14 cellular contexts compared by ENCODE assay signal in genomic region chr16:4892356-4893102, GRCh38. TPM values are rescaled to one million over a fixed set of nuclear protein-coding genes. Genes with fewer than 3 reads are reported as not detected.
DNase-seq lines count a peak whose midpoint lies in the region; ATAC-seq and TF ChIP-seq lines count a peak whose summit lies in the region.
"Had no signal": no experiment of that assay in that cellular context is flagged by ENCODE, and none has a peak within 500 bp of the region (broad histone marks: within the 10 kb centered on the region; RNA-seq: fewer than 3 reads in every experiment).

No MANE protein-coding gene starts in this region.

- TF ChIP-seq CTCF in chondrocyte (IDR thresholded peaks at IDR 0.05): no peak

- no peaks in the 10 kb centered on the region for H3K4me1 Mint-ChIP-seq in stimulated activated naive CD8-positive, alpha-beta T cell treated with anti-CD3 and anti-CD28 coated beads, Interleukin-15, amount 100 ng/mL, for 72 hours
- H3K4me1 Mint-ChIP-seq in chondrocyte (ENCODE audit: low read depth): peaks cover 3% of the 10 kb centered on the region
- H3K4me1 Mint-ChIP-seq in T-helper 2 cell treated with Interferon-gamma antibody and Interleukin-4, amounts not matched to agents 5 μg/mL and 100 μg/mL, for 36 hours (ENCODE audit: low read depth): no peaks in the 10 kb centered on the region
- H3K4me1 Mint-ChIP-seq: activated CD4-positive, alpha-beta T cell treated with anti-CD3 and anti-CD28 coated beads for 36 hours; endodermal cell had no signal

- no peak overlapping the region for H3K27ac Mint-ChIP-seq in stimulated activated naive CD8-positive, alpha-beta T cell treated with anti-CD3 and anti-CD28 coated beads, Interleukin-15, amount 100 ng/mL, for 72 hours
- peak overlapping the region; percentile 41 for H3K27ac Mint-ChIP-seq in chondrocyte (ENCODE audit: unreplicated experiment)
- no peak overlapping the region for H3K27ac Mint-ChIP-seq in T-helper 2 cell treated with Interferon-gamma antibody and Interleukin-4, amounts not matched to agents 5 μg/mL and 100 μg/mL, for 36 hours
- H3K27ac Mint-ChIP-seq: activated CD4-positive, alpha-beta T cell treated with anti-CD3 and anti-CD28 coated beads for 36 hours; activated T-cell treated with anti-CD3 and anti-CD28 coated beads, Interleukin-2, amount 50 U/mL, for 24 hours; endodermal cell had no signal

- no peak for DNase-seq in stimulated activated naive CD8-positive, alpha-beta T cell treated with anti-CD3 and anti-CD28 coated beads, Interleukin-15, amount 100 ng/mL, for 72 hours
- DNase-seq in stimulated activated naive CD8-positive, alpha-beta T cell treated with anti-CD3 and anti-CD28 coated beads, Interleukin-15, Interleukin-2, amounts not matched to agents 100 U/mL and 50 U/mL, for 24 hours: no peak
- DNase-seq in chondrocyte (ENCODE audit: low spot score) (no peak), hepatic stellate cell (ENCODE audit: low spot score) (peak; percentile 68), HuH-7.5 (ENCODE audit: low spot score) (no peak), COR-L47 (lab: John Stamatoyannopoulos, UW) (no peak)
- DNase-seq in T-helper 2 cell treated with Interferon-gamma antibody and Interleukin-4, amounts not matched to agents 5 μg/mL and 100 μg/mL, for 36 hours (ENCODE audit: low spot score): no peak
- DNase-seq: activated CD4-positive, alpha-beta T cell treated with anti-CD3 and anti-CD28 coated beads for 36 hours; activated T-cell treated with anti-CD3 and anti-CD28 coated beads, Interleukin-2, amount 50 U/mL, for 24 hours; AML-193; anterior cingulate cortex; endodermal cell; MM.1S had no signal

- H3K4me3 Mint-ChIP-seq in stimulated activated naive CD8-positive, alpha-beta T cell treated with anti-CD3 and anti-CD28 coated beads, Interleukin-15, amount 100 ng/mL, for 72 hours: no peak overlapping the region
- no peak overlapping the region for H3K4me3 Mint-ChIP-seq in chondrocyte (ENCODE audit: unreplicated experiment)
- H3K4me3 Mint-ChIP-seq in T-helper 2 cell treated with Interferon-gamma antibody and Interleukin-4, amounts not matched to agents 5 μg/mL and 100 μg/mL, for 36 hours: no peak overlapping the region
- H3K4me3 Mint-ChIP-seq: activated CD4-positive, alpha-beta T cell treated with anti-CD3 and anti-CD28 coated beads for 36 hours; activated T-cell treated with anti-CD3 and anti-CD28 coated beads, Interleukin-2, amount 50 U/mL, for 24 hours; endodermal cell had no signal

- ATAC-seq in stimulated activated naive CD8-positive, alpha-beta T cell treated with anti-CD3 and anti-CD28 coated beads, Interleukin-15, amount 100 ng/mL, for 72 hours: peak; percentile 14
- ATAC-seq in stimulated activated naive CD8-positive, alpha-beta T cell treated with anti-CD3 and anti-CD28 coated beads, Interleukin-15, Interleukin-2, amounts not matched to agents 100 U/mL and 50 U/mL, for 24 hours: no peak
- ATAC-seq in GM18873 (IDR thresholded peaks at IDR 0.05; ENCODE audit: low FRiP score, unreplicated experiment): no peak
- ATAC-seq: activated CD4-positive, alpha-beta T cell treated with anti-CD3 and anti-CD28 coated beads for 36 hours had no signal

- peaks cover 6% of the 10 kb centered on the region for H3K36me3 Mint-ChIP-seq in chondrocyte (ENCODE audit: low read depth)
- H3K36me3 Mint-ChIP-seq in T-helper 2 cell treated with Interferon-gamma antibody and Interleukin-4, amounts not matched to agents 5 μg/mL and 100 μg/mL, for 36 hours (ENCODE audit: low read depth): no peaks in the 10 kb centered on the region

- H3K9me3 Mint-ChIP-seq in stimulated activated naive CD8-positive, alpha-beta T cell treated with anti-CD3 and anti-CD28 coated beads, Interleukin-15, amount 100 ng/mL, for 72 hours: no peaks in the 10 kb centered on the region
- H3K9me3 Mint-ChIP-seq in chondrocyte (ENCODE audit: low read depth): no peaks in the 10 kb centered on the region
- H3K9me3 Mint-ChIP-seq in T-helper 2 cell treated with Interferon-gamma antibody and Interleukin-4, amounts not matched to agents 5 μg/mL and 100 μg/mL, for 36 hours: no peaks in the 10 kb centered on the region
- H3K9me3 Mint-ChIP-seq: activated T-cell treated with anti-CD3 and anti-CD28 coated beads, Interleukin-2, amount 50 U/mL, for 24 hours; endodermal cell had no signal

- no peaks in the 10 kb centered on the region for H3K27me3 Mint-ChIP-seq in stimulated activated naive CD8-positive, alpha-beta T cell treated with anti-CD3 and anti-CD28 coated beads, Interleukin-15, amount 100 ng/mL, for 72 hours
- H3K27me3 Mint-ChIP-seq in chondrocyte (ENCODE audit: low read depth): no peaks in the 10 kb centered on the region
- no peaks in the 10 kb centered on the region for H3K27me3 Mint-ChIP-seq in T-helper 2 cell treated with Interferon-gamma antibody and Interleukin-4, amounts not matched to agents 5 μg/mL and 100 μg/mL, for 36 hours (ENCODE audit: low read depth)
- H3K27me3 Mint-ChIP-seq: activated CD4-positive, alpha-beta T cell treated with anti-CD3 and anti-CD28 coated beads for 36 hours; activated T-cell treated with anti-CD3 and anti-CD28 coated beads, Interleukin-2, amount 50 U/mL, for 24 hours had no signal

RNA-seq across cellular contexts. Expression of gene PPL, which starts 44.4 kb away (rescaled TPM):
- 0.22 to 1.2 TPM (median 0.97 TPM) in 3 replicates for total RNA-seq in chondrocyte
- total RNA-seq: activated CD4-positive, alpha-beta T cell treated with anti-CD3 and anti-CD28 coated beads for 36 hours had no signal

RNA-seq across cellular contexts. Expression of gene UBN1, which starts 45.2 kb away (rescaled TPM):
- total RNA-seq in chondrocyte: 38.3 to 43.3 TPM (median 40.1 TPM) in 3 replicates

RNA-seq across cellular contexts. Expression of gene GLYR1, which starts 45.4 kb away (rescaled TPM):
- total RNA-seq in chondrocyte: 56.8 to 78.7 TPM (median 58.9 TPM) in 3 replicates
